In the genomic region with DNA sequence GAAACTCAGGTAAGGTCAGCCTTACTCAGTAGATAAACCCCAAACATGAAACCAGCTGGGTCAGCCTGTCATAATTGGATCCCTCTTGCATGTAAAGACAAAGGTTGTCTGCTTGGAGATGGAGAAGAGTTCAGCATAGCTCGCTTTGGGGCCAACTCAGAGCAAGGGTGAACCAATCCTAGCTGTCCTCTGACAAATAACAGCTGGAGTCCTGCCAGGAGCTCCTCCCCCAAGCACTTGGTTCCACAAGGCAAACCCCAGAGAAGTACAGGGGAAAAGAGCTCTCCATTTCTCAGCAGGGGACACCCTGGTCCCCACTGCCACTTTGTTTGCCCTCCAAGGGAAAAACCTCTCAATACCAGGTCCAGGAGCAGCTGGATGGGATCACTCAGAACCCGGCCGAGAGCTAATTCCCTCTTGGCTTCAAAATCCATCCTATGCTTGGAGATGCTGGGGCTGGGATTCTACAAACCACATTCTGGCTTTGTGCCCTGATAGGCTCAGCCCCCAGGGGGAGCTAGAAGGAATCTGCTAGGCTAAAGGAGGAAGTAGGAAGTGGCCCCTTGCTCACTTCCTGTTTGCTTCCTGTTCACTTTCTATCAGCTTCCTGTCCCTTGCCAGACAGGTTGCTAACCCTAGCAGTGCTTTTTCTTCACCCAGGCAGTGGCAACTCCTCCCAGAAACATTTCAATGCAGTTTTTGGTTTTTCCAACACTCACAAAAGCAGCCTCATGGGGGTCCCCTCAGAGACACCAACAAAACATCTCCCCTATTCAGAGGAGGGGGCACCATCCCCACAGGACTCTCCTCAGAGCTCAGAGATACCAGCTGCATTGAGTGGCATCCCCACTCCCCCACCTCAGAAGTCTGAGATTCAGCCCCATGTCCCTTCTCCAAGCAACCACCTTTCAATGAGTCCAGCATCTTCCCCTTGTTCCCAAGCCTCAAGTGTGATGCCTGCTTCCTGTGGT, we compare ENCODE assay signal across 8 cellular contexts. TPM values are rescaled to one million over a fixed set of nuclear protein-coding genes. Genes with fewer than 3 reads are reported as not detected.
DNase-seq lines count a peak whose midpoint lies in the region; ATAC-seq, FAIRE-seq and TF ChIP-seq lines count a peak whose summit lies in the region.

No MANE protein-coding gene starts in this region.

- H2BK5ac ChIP-seq in IMR-90 (ENCODE audit: low read depth, low read length, poor library complexity, severe bottlenecking) (no peak overlapping the region), H1 (ENCODE audit: low read depth, low read length) (no peak overlapping the region)

- POLR2A ChIA-PET in IMR-90 (lab: Charles Lee; ENCODE audit: unreplicated experiment) (no interaction called here), H1 (lab: Charles Lee; ENCODE audit: partially characterized antibody) (interaction anchor here (0.6 to 1.2 kb wide), 2 partner anchors 12 to 87 kb away, joined by 4 read pairs; no protein-coding TSS in a partner anchor)

- no CpG with 5 or more reads among the region's 3 CpGs for WGBS in IMR-90 (ENCODE audit: extremely low coverage in 2 of 2, insufficient read length in 1 of 2), 2 experiments
- 80% methylated on average over 3 of the region's 3 CpGs; no CpG with 5 or more reads in 1 of the 2 experiments for WGBS in H1 (ENCODE audit: extremely low coverage in 1 of 2, insufficient coverage in 1 of 2, insufficient read length in 1 of 2, insufficient replicate concordance in 2 of 2, low coverage in 1 of 2, low lambda C conversion rate in 2 of 2, missing lambda C conversion rate in 1 of 2), 2 experiments

- H4K5ac ChIP-seq in IMR-90 (ENCODE audit: low read depth, low read length) (peak overlapping the region; percentile 47; the same call in 1 of the 2 replicates), H1 (ENCODE audit: insufficient read length, low read depth, low read length) (no peak overlapping the region)

- in situ Hi-C loops in IMR-90 (cut with MboI; ENCODE audit: low sequenced_read_pairs), result loop anchor here (10.0 kb wide), 1 partner anchor 172 kb away; a partner anchor contains a TSS

- H2AK9ac ChIP-seq in IMR-90 (replicated peaks; ENCODE audit: low read depth, low read length, poor library complexity), result no peak overlapping the region

- H3K4me3 ChIP-seq in IMR-90 (ENCODE audit: insufficient read depth, low read depth, low read length), result no peak overlapping the region
- no peak overlapping the region for H3K4me3 ChIP-seq in H1 (ENCODE audit: extremely low read depth in 1 of 4, insufficient read depth in 2 of 4, low read depth in 3 of 4, low read length in 4 of 4)
- H3K4me3 ChIP-seq in vagina, result no peak overlapping the region

- H2AFZ ChIP-seq in IMR-90 (replicated peaks; ENCODE audit: low read length, poor library complexity) (peak overlapping the region; percentile 58), H1 (ENCODE audit: low read length) (no peak overlapping the region)

- no peak for TF ChIP-seq EP300 in H1 (IDR thresholded peaks at IDR 0.05; ENCODE audit: borderline replicate concordance in 1 of 2, low read depth in 2 of 2, low read length in 2 of 2)

- TF ChIP-seq RAD21 in IMR-90 (IDR thresholded peaks at IDR 0.05; ENCODE audit: low read length) (no peak), H1 (IDR thresholded peaks at IDR 0.05 in 1 of 2, conservative IDR thresholded peaks at IDR 0.05 in 1 of 2; ENCODE audit: low read depth in 2 of 2, low read length in 2 of 2) (peak; percentile 27 to 45; a peak in 2 of 4 replicates)

- peak overlapping the region; percentile 16; the same call in 1 of the 2 replicates for H2AK5ac ChIP-seq in IMR-90 (ENCODE audit: low read depth, low read length)
- no peak overlapping the region for H2AK5ac ChIP-seq in H1 (ENCODE audit: low read depth, low read length)

- H3K4me3 Mint-ChIP-seq in T-helper 1 cell treated with Interleukin-12 subunit alpha and Interleukin-12 subunit beta and Interleukin-4 antibody, amounts not matched to agents 30 μg/mL and 1 μg/mL, for 36 hours, result no peak overlapping the region
- H3K4me3 Mint-ChIP-seq in memory B cell, result no peak overlapping the region

- ATAC-seq in IMR-90 (ENCODE audit: low read depth) (no peak), memory B cell (ENCODE audit: low read depth) (peak; percentile 27), HG03039 (IDR thresholded peaks at IDR 0.05; ENCODE audit: unreplicated experiment) (no peak), HG02642 (IDR thresholded peaks at IDR 0.05; ENCODE audit: poor library complexity, unreplicated experiment) (no peak)

- TF ChIP-seq CTCF in IMR-90 (conservative IDR thresholded peaks at IDR 0.05; ENCODE audit: low read depth, low read length) (peak; percentile 30; the same call in 1 of the 2 replicates), H1 (IDR thresholded peaks at IDR 0.05; ENCODE audit: control extremely low read depth in 1 of 3, insufficient read depth in 1 of 3, low read depth in 1 of 3, low read length in 3 of 3) (peak; percentile 40 to 66 (median 47)), vagina (IDR thresholded peaks at IDR 0.05) (peak in 1 of 3 experiments; percentile 6)

- H3K36me3 ChIP-seq in IMR-90 (ENCODE audit: control insufficient read depth, insufficient read depth, low read length) (peaks cover 3% of the 10 kb centered on the region; the same call in 1 of the 2 replicates), H1 (ENCODE audit: control insufficient read depth in 2 of 4, insufficient read depth in 4 of 4, low read length in 3 of 4) (peaks cover 3 to 11% (median 4%) of the 10 kb centered on the region in 4 experiments; a peak in 5 of 8 replicates), vagina (no peaks in the 10 kb centered on the region)

- H3K14ac ChIP-seq in IMR-90 (replicated peaks; ENCODE audit: low read depth, low read length), result no peak overlapping the region
- H3K14ac ChIP-seq in H1 (ENCODE audit: insufficient read length), result no peak overlapping the region

- dilution Hi-C loops in IMR-90 (cut with HindIII; ENCODE audit: low sequenced_read_pairs, unreplicated experiment), result no loop called here

- 0 out of 2 replicates have a peak overlapping the region, but pooled peaks have one; percentile 18 for H3K4ac ChIP-seq in IMR-90 (ENCODE audit: low read depth, low read length)
- H3K4ac ChIP-seq in H1 (replicated peaks; ENCODE audit: insufficient read length, low read depth, low read length), result no peak overlapping the region

- H3K23me2 ChIP-seq in H1 (ENCODE audit: low read depth, low read length), result no peaks in the 10 kb centered on the region

- H2BK20ac ChIP-seq in IMR-90 (ENCODE audit: low read depth, low read length) (peak overlapping the region; percentile 34; the same call in 1 of the 2 replicates), H1 (ENCODE audit: low read length) (no peak overlapping the region)

- peak overlapping the region; percentile 58; the same call in 1 of the 2 replicates for H4K91ac ChIP-seq in IMR-90 (ENCODE audit: insufficient read depth, low read depth, low read length)
- no peak overlapping the region for H4K91ac ChIP-seq in H1 (replicated peaks; ENCODE audit: insufficient read length, low read length)

- H3K27me3 ChIP-seq in IMR-90 (ENCODE audit: control insufficient read depth, insufficient read depth, low read length) (no peaks in the 10 kb centered on the region), H1 (replicated peaks in 1 of 4; ENCODE audit: control insufficient read depth in 3 of 4, extremely low read depth in 1 of 4, insufficient read depth in 3 of 4, low read length in 3 of 4) (no peaks in the 10 kb centered on the region), vagina (no peaks in the 10 kb centered on the region)

- H3K36me3 Mint-ChIP-seq in T-helper 1 cell treated with Interleukin-12 subunit alpha and Interleukin-12 subunit beta and Interleukin-4 antibody, amounts not matched to agents 30 μg/mL and 1 μg/mL, for 36 hours (ENCODE audit: low read depth), result peaks cover 29% of the 10 kb centered on the region
- H3K36me3 Mint-ChIP-seq in memory B cell, result peaks cover 17% of the 10 kb centered on the region

- H3K56ac ChIP-seq in IMR-90 (ENCODE audit: extremely low read depth, insufficient read depth, low read length) (no peak overlapping the region), H1 (replicated peaks; ENCODE audit: insufficient read length, low read depth, low read length) (no peak overlapping the region)

- H3K27ac ChIP-seq in IMR-90 (ENCODE audit: insufficient read depth, low read length) (peak overlapping the region; percentile 6; the same call in 1 of the 2 replicates), H1 (ENCODE audit: low read depth, low read length) (no peak overlapping the region), vagina (peak overlapping the region; percentile 66)

- H3K4me1 Mint-ChIP-seq in T-helper 1 cell treated with Interleukin-12 subunit alpha and Interleukin-12 subunit beta and Interleukin-4 antibody, amounts not matched to agents 30 μg/mL and 1 μg/mL, for 36 hours (ENCODE audit: low read depth), result peaks cover 7% of the 10 kb centered on the region
- H3K4me1 Mint-ChIP-seq in memory B cell, result peaks cover 3% of the 10 kb centered on the region

- peaks cover 23% of the 10 kb centered on the region for H3K4me1 ChIP-seq in IMR-90 (ENCODE audit: control insufficient read depth, insufficient read depth, low read length)
- no peaks in the 10 kb centered on the region for H3K4me1 ChIP-seq in H1 (replicated peaks in 1 of 4; ENCODE audit: control insufficient read depth in 3 of 4, insufficient read depth in 4 of 4, low read length in 3 of 4)
- H3K4me1 ChIP-seq in vagina, result peaks cover 24% of the 10 kb centered on the region

- intact Hi-C loops in IMR-90 (cut with micrococcal nuclease), result no loop called here
- intact Hi-C loops in vagina (cut with DNase I), result no loop called here

- H3K4me2 ChIP-seq in IMR-90 (ENCODE audit: low read depth, low read length) (no peak overlapping the region), H1 (ENCODE audit: insufficient read depth in 1 of 2, low read depth in 2 of 2, low read length in 2 of 2) (no peak overlapping the region)

- H3K9me1 ChIP-seq in IMR-90 (ENCODE audit: insufficient read depth, low read length), result peaks cover 11% of the 10 kb centered on the region

- no peaks in the 10 kb centered on the region for H3K27me3 Mint-ChIP-seq in T-helper 1 cell treated with Interleukin-12 subunit alpha and Interleukin-12 subunit beta and Interleukin-4 antibody, amounts not matched to agents 30 μg/mL and 1 μg/mL, for 36 hours (ENCODE audit: low read depth)
- no peaks in the 10 kb centered on the region for H3K27me3 Mint-ChIP-seq in memory B cell

- H4K8ac ChIP-seq in IMR-90 (ENCODE audit: low read depth in 2 of 2, low read length in 2 of 2) (peak overlapping the region; percentile 46 to 68; a peak in 3 of 4 replicates), H1 (ENCODE audit: extremely low read depth, insufficient read depth, low read length) (no peak overlapping the region)

- DNase-seq in COLO829 (ENCODE audit: low spot score), result peak; percentile 25
- peak; percentile 34 for DNase-seq in IMR-90
- peak in 1 of 2 experiments; percentile 56 for DNase-seq in H1 (ENCODE audit: low read depth in 1 of 2, low spot score in 2 of 2)
- DNase-seq in memory B cell (ENCODE audit: low spot score in 2 of 2), result no peak
- no peak for DNase-seq in vagina (ENCODE audit: extremely low spot score in 2 of 2)

- BruUV-seq in IMR-90 (replicated peaks; lab: Mats Ljungman, UMichigan), result no TSS peak

- peaks cover 4% of the 10 kb centered on the region; the same call in 1 of the 2 replicates for H4K20me1 ChIP-seq in IMR-90 (ENCODE audit: insufficient read depth, low read length)
- H4K20me1 ChIP-seq in H1 (replicated peaks in 1 of 2; ENCODE audit: control insufficient read depth in 1 of 2, insufficient read depth in 2 of 2, low read length in 2 of 2), result no peaks in the 10 kb centered on the region

- H2BK12ac ChIP-seq in H1 (ENCODE audit: low read depth, low read length), result no peak overlapping the region

- H3K9me3 ChIP-seq in IMR-90 (ENCODE audit: control insufficient read depth, insufficient read depth, low read length), result no peaks in the 10 kb centered on the region
- no peaks in the 10 kb centered on the region for H3K9me3 ChIP-seq in H1 (ENCODE audit: insufficient read depth in 2 of 2, low read depth in 1 of 2, low read length in 1 of 2)
- H3K9me3 ChIP-seq in vagina, result no peaks in the 10 kb centered on the region

- H3K27ac Mint-ChIP-seq in T-helper 1 cell treated with Interleukin-12 subunit alpha and Interleukin-12 subunit beta and Interleukin-4 antibody, amounts not matched to agents 30 μg/mL and 1 μg/mL, for 36 hours, result peak overlapping the region; percentile 59
- no peak overlapping the region for H3K27ac Mint-ChIP-seq in memory B cell

- H2BK120ac ChIP-seq in IMR-90 (ENCODE audit: low read depth, low read length), result peak overlapping the region; percentile 48; the same call in 1 of the 2 replicates
- H2BK120ac ChIP-seq in H1 (replicated peaks; ENCODE audit: low read depth, low read length), result no peak overlapping the region

- CTCF ChIA-PET in IMR-90 (lab: Yijun Ruan, JAX) (interaction anchor here (0.6 to 2.5 kb wide), 4 partner anchors 11 to 66 kb away, joined by 3 to 11 read pairs (median 4); no protein-coding TSS in a partner anchor), H1 (lab: Charles Lee; ENCODE audit: partially characterized antibody) (interaction anchor here (0.5 to 5.8 kb wide), 30 partner anchors 10 to 203 kb away, joined by 3 to 64 read pairs (median 4); no protein-coding TSS in a partner anchor)

- no peaks in the 10 kb centered on the region for H3K79me1 ChIP-seq in IMR-90 (ENCODE audit: low read depth in 1 of 2, low read length in 2 of 2)
- H3K79me1 ChIP-seq in H1 (ENCODE audit: low read depth, low read length), result no peaks in the 10 kb centered on the region

- H2BK15ac ChIP-seq in IMR-90 (ENCODE audit: low read depth, low read length), result peak overlapping the region; percentile 4; the same call in 1 of the 3 replicates
- no peak overlapping the region for H2BK15ac ChIP-seq in H1 (ENCODE audit: low read length)

- TF ChIP-seq POLR2A in IMR-90 (IDR thresholded peaks at IDR 0.05; ENCODE audit: low read depth, low read length), result no peak
- TF ChIP-seq POLR2A in H1 (IDR thresholded peaks at IDR 0.05; ENCODE audit: control extremely low read depth in 1 of 2, low read depth in 2 of 2, low read length in 2 of 2), result no peak
- TF ChIP-seq POLR2A in vagina (IDR thresholded peaks at IDR 0.05), result no peak

- peak; percentile 36 for FAIRE-seq in H1 (lab: Jason Lieb, UNC)

- H3K23ac ChIP-seq in IMR-90 (ENCODE audit: low read depth, low read length) (no peak overlapping the region), H1 (ENCODE audit: insufficient read length) (no peak overlapping the region)

- H3K79me2 ChIP-seq in H1 (ENCODE audit: control insufficient read depth in 1 of 2, insufficient read depth in 2 of 2, low read length in 2 of 2), result no peaks in the 10 kb centered on the region

- H3K18ac ChIP-seq in IMR-90 (ENCODE audit: low read depth, low read length) (peak overlapping the region; percentile 39), H1 (ENCODE audit: extremely low read depth, low read length) (no peak overlapping the region)

- H3K9ac ChIP-seq in IMR-90 (ENCODE audit: low read depth, low read length) (no peak overlapping the region), H1 (replicated peaks in 1 of 4; ENCODE audit: extremely low read depth in 1 of 4, low read depth in 3 of 4, low read length in 3 of 4) (no peak overlapping the region)

- peaks cover 9% of the 10 kb centered on the region for H3K9me3 Mint-ChIP-seq in T-helper 1 cell treated with Interleukin-12 subunit alpha and Interleukin-12 subunit beta and Interleukin-4 antibody, amounts not matched to agents 30 μg/mL and 1 μg/mL, for 36 hours
- peaks cover 4% of the 10 kb centered on the region for H3K9me3 Mint-ChIP-seq in memory B cell

RNA-seq across cellular contexts. Expression of a gene that starts 30.7 kb away (rescaled TPM):
- total RNA-seq in IMR-90 (2012; rRNA removed), result 0.56 and 0.90 TPM in 2 replicates
- polyA plus RNA-seq in IMR-90 (2012; rRNA removed), result 2.7 and 3.7 TPM in 2 replicates
- polyA plus RNA-seq in IMR-90 (2012; cell fraction: cytosol; rRNA removed), result 0.13 and 0.50 TPM in 2 replicates
- polyA plus RNA-seq in IMR-90 (2012; cell fraction: nucleus; rRNA removed; ENCODE audit: low replicate concordance), result 27.7 and 76.4 TPM in 2 replicates
- total RNA-seq in H1 (2021; fragmentation: NEBNext Ultra II Directional; extraction: Animal tissue kit (Norgen Biotek cat#: 25700)), result 1.4 and 2.6 TPM in 2 replicates
- polyA plus RNA-seq in H1 (2011; rRNA removed), result 3.0 and 5.6 TPM in 2 replicates
- 3.0 TPM for polyA plus RNA-seq in H1 (2011; cell fraction: cytosol; rRNA removed)
- polyA plus RNA-seq in H1 (2011; cell fraction: nucleus; rRNA removed), result 21.9 TPM
- 0.42 to 3.4 TPM (median 2.2 TPM) in 4 replicates for polyA plus RNA-seq in H1 (2012, experiment 1 of 2)
- not detected for polyA plus RNA-seq in H1 (2012, experiment 2 of 2)
- polyA plus RNA-seq in H1 (2013, experiment 1 of 2), result 6.8 TPM
- polyA plus RNA-seq in H1 (2013, experiment 2 of 2), result 5.8 TPM
- polyA minus RNA-seq in H1 (2011; rRNA and poly(A)+ RNA removed), result 4.2 and 7.3 TPM in 2 replicates
- 4.4 TPM for polyA minus RNA-seq in H1 (2011; cell fraction: cytosol; rRNA and poly(A)+ RNA removed)
- polyA minus RNA-seq in H1 (2011; cell fraction: nucleus; rRNA and poly(A)+ RNA removed), result 13.8 TPM
- total RNA-seq in vagina, result 4.2 TPM

Comparison
In these comparisons a context has a peak if more than half of its experiments do, and no peak if none do; other contexts are left out.
1. DNase-seq: peak in COLO829 (single experiment) and IMR-90 (single experiment); none in memory B cell (0 of 2) and vagina (0 of 2).